8 cellular contexts compared by ENCODE assay signal in the genomic region with DNA sequence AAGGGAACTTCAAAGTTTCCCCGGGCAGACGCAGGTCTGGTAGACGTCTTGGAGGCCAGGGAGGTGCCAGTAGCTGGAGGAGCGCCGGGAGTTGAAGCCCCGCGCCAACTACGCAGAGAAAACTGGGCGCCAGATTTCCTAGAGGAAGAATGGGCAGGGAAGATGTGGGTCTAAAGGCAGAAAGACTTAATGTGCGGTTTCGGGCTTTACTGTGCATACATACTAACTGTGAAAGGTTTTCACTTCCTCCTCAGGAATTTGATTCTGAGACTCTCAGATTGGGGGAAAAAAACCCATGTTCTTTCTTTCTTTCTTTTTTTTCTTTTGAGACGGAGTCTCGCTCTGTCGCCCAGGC. TPM values are rescaled to one million over a fixed set of nuclear protein-coding genes. Genes with fewer than 3 reads are reported as not detected.
DNase-seq lines count a peak whose midpoint lies in the region; ATAC-seq and TF ChIP-seq lines count a peak whose summit lies in the region.

No MANE protein-coding gene starts in this region.

- H3K9me3 Mint-ChIP-seq in MCF 10A (ENCODE audit: unreplicated experiment) = peaks cover 12% of the 10 kb centered on the region

- peaks cover 7% of the 10 kb centered on the region for H3K27me3 Mint-ChIP-seq in MCF 10A (ENCODE audit: insufficient read depth, unreplicated experiment)

- DNase-seq in NOMO-1 treated with DMSO at 0.1 percent for 48 hours (lab: John Stamatoyannopoulos, UW; ENCODE audit: unreplicated experiment) (peak; percentile 42), NOMO-1 treated with dmso at 0.1 percent for 144 hours (lab: John Stamatoyannopoulos, UW; ENCODE audit: unreplicated experiment) (no peak), MCF 10A (ENCODE audit: unreplicated experiment) (no peak), skeletal muscle cell (ENCODE audit: low read depth) (no peak), Right ventricle myocardium superior (no peak), germinal center (ENCODE audit: low spot score) (no peak)
- no peak for DNase-seq in stimulated activated naive CD4-positive, alpha-beta T cell treated with Interleukin-2 at 50 U/mL for 16 hours (lab: John Stamatoyannopoulos, UW)

- CTCF ChIA-PET in MCF 10A (lab: Yijun Ruan, JAX) = no interaction called here

- intact Hi-C loops in MCF 10A (cut with micrococcal nuclease) (no loop called here), Right ventricle myocardium superior (cut with DNase I) (no loop called here)

- peak overlapping the region; percentile 66 for H3K4me3 Mint-ChIP-seq in MCF 10A (ENCODE audit: unreplicated experiment)

- TF ChIP-seq CTCF in MCF 10A (IDR thresholded peaks at IDR 0.05; ENCODE audit: unreplicated experiment) = no peak

- POLR2A ChIA-PET in MCF 10A (lab: Yijun Ruan, JAX) = no interaction called here

- peak; percentile 7 for ATAC-seq in HG03139 (IDR thresholded peaks at IDR 0.05; ENCODE audit: unreplicated experiment)
- no peak for ATAC-seq in Right ventricle myocardium superior (ENCODE audit: poor library complexity)

- peak overlapping the region; percentile 93 for H3K4me3 ChIP-seq in skeletal muscle cell (ENCODE audit: low read depth, low read length)

- no peaks in the 10 kb centered on the region for H3K36me3 Mint-ChIP-seq in MCF 10A (ENCODE audit: insufficient read depth, unreplicated experiment)

- no TSS peak for BruUV-seq in MCF 10A (replicated peaks; lab: Mats Ljungman, UMichigan)

- no peak overlapping the region for H3K27ac Mint-ChIP-seq in MCF 10A (ENCODE audit: low read depth, unreplicated experiment)

- no peaks in the 10 kb centered on the region for H3K4me1 Mint-ChIP-seq in MCF 10A (ENCODE audit: insufficient read depth, unreplicated experiment)

RNA-seq across cellular contexts. Expression of a gene that starts 0.3 kb away (rescaled TPM):
- total RNA-seq in MCF 10A (2022) (2.2 and 2.4 TPM in 2 replicates), Right ventricle myocardium superior (8.1 TPM)
